ENCODE assay signal across 27 cellular contexts in the genomic region with DNA sequence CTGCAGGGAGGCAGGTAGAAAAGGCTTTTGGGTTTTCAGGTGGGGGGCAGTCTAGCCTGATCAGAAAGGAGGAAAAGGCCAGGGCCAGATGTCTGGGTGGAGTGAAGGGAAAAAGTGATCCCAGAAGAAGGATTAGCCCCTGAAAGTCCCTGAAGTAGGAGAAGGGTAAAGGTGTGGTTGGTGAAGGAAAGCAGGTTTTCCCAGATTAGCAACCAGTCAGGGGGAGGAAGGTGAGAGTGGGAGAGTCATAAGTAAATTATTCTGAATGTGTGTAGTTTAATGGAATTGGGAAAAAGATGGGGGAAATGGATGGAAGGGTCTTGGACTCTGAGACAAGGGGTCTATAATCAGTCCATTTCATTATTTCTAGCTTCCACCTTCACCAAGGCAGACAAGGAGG. TPM values are rescaled to one million over a fixed set of nuclear protein-coding genes. Genes with fewer than 3 reads are reported as not detected.
"Had no signal": no experiment of that assay in that cellular context is flagged by ENCODE, and none has a peak within 500 bp of the region (broad histone marks: within the 10 kb centered on the region; RNA-seq: fewer than 3 reads in every experiment).

No MANE protein-coding gene starts in this region.

- H3K27ac ChIP-seq: heart right ventricle, neutrophil, spleen, tibial artery, upper lobe of left lung, uterus had no signal

- H3K27me3 ChIP-seq: upper lobe of left lung, uterus had no signal

- H3K9me3 ChIP-seq: mucosa of descending colon, neutrophil, spleen, tibial artery, upper lobe of left lung, uterus had no signal

- H3K4me1 ChIP-seq: heart right ventricle, spleen, tibial artery, upper lobe of left lung, uterus had no signal

- H3K27ac Mint-ChIP-seq: stimulated activated memory B cell treated with anti-CD40 and anti-IgM and Interleukin-4, amounts not matched to agents 10 μg/mL and 1 μg/mL and 100 μg/mL, for 72 hours; stimulated activated naive CD8-positive, alpha-beta T cell treated with anti-CD3 and anti-CD28 coated beads, Interleukin-15, Interleukin-2, amounts not matched to agents 100 ng/mL and 50 ng/mL, for 24 hours had no signal

- H3K4me1 Mint-ChIP-seq: naive thymus-derived CD8-positive, alpha-beta T cell; stimulated activated memory B cell treated with anti-CD40 and anti-IgM and Interleukin-4, amounts not matched to agents 10 μg/mL and 1 μg/mL and 100 μg/mL, for 72 hours had no signal

- H3K4me3 Mint-ChIP-seq: naive thymus-derived CD8-positive, alpha-beta T cell; stimulated activated memory B cell treated with anti-CD40 and anti-IgM and Interleukin-4, amounts not matched to agents 10 μg/mL and 1 μg/mL and 100 μg/mL, for 72 hours; stimulated activated naive CD8-positive, alpha-beta T cell treated with anti-CD3 and anti-CD28 coated beads, Interleukin-15, Interleukin-2, amounts not matched to agents 100 ng/mL and 50 ng/mL, for 24 hours had no signal

- H3K36me3 Mint-ChIP-seq: stimulated activated memory B cell treated with anti-CD40 and anti-IgM and Interleukin-4, amounts not matched to agents 10 μg/mL and 1 μg/mL and 100 μg/mL, for 72 hours had no signal

- DNase-seq: effector memory CD4-positive, alpha-beta T cell; heart right ventricle; hypothalamus; islet precursor cell; mucosa of descending colon; naive thymus-derived CD8-positive, alpha-beta T cell; posterior cingulate gyrus; spleen; stimulated activated CD4-positive, alpha-beta T cell treated with anti-CD3 and anti-CD28 coated beads, Interleukin-15, amount 100 ng/mL, for 24 hours; stimulated activated CD4-positive, alpha-beta T cell treated with anti-CD3 and anti-CD28 coated beads, Interleukin-1b, Interleukin-23, amount 100 ng/mL, for 48 hours; stimulated activated CD4-positive, alpha-beta T cell treated with anti-CD3 and anti-CD28 coated beads, Interleukin-4, amount 100 ng/mL, for 24 hours; tibial artery; upper lobe of left lung; uterus had no signal

- ATAC-seq: heart right ventricle; left lobe of liver; mucosa of descending colon; naive thymus-derived CD8-positive, alpha-beta T cell; sciatic nerve; stimulated activated memory B cell treated with anti-CD40 and anti-IgM and Interleukin-4, amounts not matched to agents 10 μg/mL and 1 μg/mL and 100 μg/mL, for 72 hours had no signal

- H3K4me3 ChIP-seq: heart right ventricle, mucosa of descending colon, spleen, tibial artery, upper lobe of left lung, uterus had no signal

- H3K36me3 ChIP-seq: heart right ventricle, neutrophil, spleen, tibial artery, upper lobe of left lung, uterus had no signal

RNA-seq across cellular contexts. Expression of a gene that starts 0.6 kb away (rescaled TPM):
- total RNA-seq: fibroblast of lung; frontal cortex; glomerular endothelial cell; heart right ventricle; left lobe of liver; lower leg skin; mucosa of descending colon; naive thymus-derived CD8-positive, alpha-beta T cell; osteoblast; pulmonary artery endothelial cell; sciatic nerve; skeletal muscle tissue; spleen; temporal lobe; upper lobe of left lung; uterus had no signal

RNA-seq across cellular contexts. Expression of a gene that starts 12.8 kb away (rescaled TPM):
- total RNA-seq: fibroblast of lung; frontal cortex; glomerular endothelial cell; heart right ventricle; left lobe of liver; mucosa of descending colon; naive thymus-derived CD8-positive, alpha-beta T cell; osteoblast; pulmonary artery endothelial cell; sciatic nerve; skeletal muscle tissue; spleen; temporal lobe; upper lobe of left lung; uterus had no signal

RNA-seq across cellular contexts. Expression of a gene that starts 18.3 kb away (rescaled TPM):
- total RNA-seq: fibroblast of lung; frontal cortex; glomerular endothelial cell; heart right ventricle; left lobe of liver; lower leg skin; naive thymus-derived CD8-positive, alpha-beta T cell; osteoblast; pulmonary artery endothelial cell; skeletal muscle tissue; spleen; temporal lobe; upper lobe of left lung had no signal

RNA-seq across cellular contexts. Expression of a gene that starts 36.2 kb away (rescaled TPM):
- total RNA-seq: fibroblast of lung; frontal cortex; glomerular endothelial cell; heart right ventricle; left lobe of liver; mucosa of descending colon; naive thymus-derived CD8-positive, alpha-beta T cell; osteoblast; pulmonary artery endothelial cell; sciatic nerve; skeletal muscle tissue; spleen; temporal lobe; upper lobe of left lung; uterus had no signal

RNA-seq across cellular contexts. Expression of a gene that starts 47.8 kb away (rescaled TPM):
- total RNA-seq: fibroblast of lung; frontal cortex; glomerular endothelial cell; heart right ventricle; left lobe of liver; mucosa of descending colon; naive thymus-derived CD8-positive, alpha-beta T cell; osteoblast; pulmonary artery endothelial cell; sciatic nerve; skeletal muscle tissue; spleen; temporal lobe; upper lobe of left lung; uterus had no signal
